8 cellular contexts compared by ENCODE assay signal in the genomic region with DNA sequence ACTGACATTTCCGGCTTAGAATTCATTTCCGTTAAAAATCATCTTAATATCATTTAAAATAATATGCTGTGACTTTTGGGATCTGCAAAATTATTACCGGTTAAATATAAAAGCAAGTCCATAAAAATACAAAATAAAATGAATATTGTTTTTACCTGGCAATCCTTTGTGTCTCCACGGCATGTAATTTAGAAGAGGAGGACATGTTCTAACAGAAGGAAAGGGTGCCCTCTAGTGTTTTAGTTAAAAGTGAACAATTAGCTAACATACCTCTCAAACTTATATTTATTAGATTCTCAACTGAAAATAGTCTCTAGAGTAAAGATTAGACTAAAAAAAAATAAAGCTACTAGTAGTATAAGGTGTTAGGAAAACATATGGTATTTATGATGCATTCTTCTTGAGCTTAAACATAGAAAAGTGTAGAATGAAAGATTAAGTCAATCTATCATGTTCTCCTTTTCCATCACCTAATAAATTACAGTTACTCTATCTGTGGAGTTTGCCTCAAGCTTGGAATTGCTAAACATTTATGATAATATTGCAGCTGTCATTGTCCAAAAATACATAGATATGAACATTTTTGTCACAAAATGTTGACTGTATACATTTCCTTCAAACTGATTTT.
DNase-seq lines count a peak whose midpoint lies in the region; ATAC-seq and TF ChIP-seq lines count a peak whose summit lies in the region.

No MANE protein-coding gene starts in this region.

- peaks cover 11% of the 10 kb centered on the region for H3K9me3 Mint-ChIP-seq in activated CD4-positive, alpha-beta T cell treated with anti-CD3 and anti-CD28 coated beads for 36 hours (ENCODE audit: low read depth)

- H3K27ac ChIP-seq in brain microvascular endothelial cell: no peak overlapping the region

- no peaks in the 10 kb centered on the region for H3K4me1 Mint-ChIP-seq in activated CD4-positive, alpha-beta T cell treated with anti-CD3 and anti-CD28 coated beads for 36 hours

- in situ Hi-C loops in brain microvascular endothelial cell (cut with HindIII; ENCODE audit: low pct_ligation_motif_present, low sequenced_read_pairs): no loop called here

- no peaks in the 10 kb centered on the region for H3K27me3 Mint-ChIP-seq in activated CD4-positive, alpha-beta T cell treated with anti-CD3 and anti-CD28 coated beads for 36 hours

- CTCF ChIA-PET in activated CD4-positive, alpha-beta T cell treated with anti-CD3 and anti-CD28 coated beads for 36 hours (lab: Charles Lee): interaction anchor here (0.6 to 2.6 kb wide), 8 partner anchors 9 to 1339 kb away, joined by 3 to 16 read pairs (median 4); no protein-coding TSS in a partner anchor

- H3K4me3 Mint-ChIP-seq in activated CD4-positive, alpha-beta T cell treated with anti-CD3 and anti-CD28 coated beads for 36 hours: no peak overlapping the region

- TF ChIP-seq CTCF in GM12864 (IDR thresholded peaks at IDR 0.05; ENCODE audit: low read depth, low read length, missing control alignments): peak; percentile 40
- peak; percentile 28 for TF ChIP-seq CTCF in brain microvascular endothelial cell (IDR thresholded peaks at IDR 0.05; ENCODE audit: low read depth, low read length, missing control alignments)
- peak; percentile 43 for TF ChIP-seq CTCF in kidney epithelial cell (IDR thresholded peaks at IDR 0.05; ENCODE audit: insufficient read depth, low read length, poor library complexity, severe bottlenecking)

- intact Hi-C loops in activated CD4-positive, alpha-beta T cell treated with anti-CD3 and anti-CD28 coated beads for 36 hours (cut with DNase I, micrococcal nuclease): loop anchor here (1.0 to 2.0 kb wide), 3 partner anchors 38 to 1339 kb away; no protein-coding TSS in a partner anchor

- peak; percentile 80 for ATAC-seq in HG02970 (IDR thresholded peaks at IDR 0.05; ENCODE audit: low FRiP score, unreplicated experiment)
- no peak for ATAC-seq in activated CD4-positive, alpha-beta T cell treated with anti-CD3 and anti-CD28 coated beads for 36 hours
- no peak for ATAC-seq in GM19023 (IDR thresholded peaks at IDR 0.05; ENCODE audit: unreplicated experiment)

- H3K36me3 Mint-ChIP-seq in activated CD4-positive, alpha-beta T cell treated with anti-CD3 and anti-CD28 coated beads for 36 hours (ENCODE audit: low read depth): no peaks in the 10 kb centered on the region

- no peaks in the 10 kb centered on the region for H3K27me3 ChIP-seq in brain microvascular endothelial cell (replicated peaks)
- H3K27me3 ChIP-seq in kidney epithelial cell (ENCODE audit: control insufficient read depth, insufficient read depth, low read length): no peaks in the 10 kb centered on the region

- H3K4me3 ChIP-seq in GM12864 (ENCODE audit: low read depth, low read length): no peak overlapping the region
- no peak overlapping the region for H3K4me3 ChIP-seq in brain microvascular endothelial cell (ENCODE audit: low read depth, low read length)
- H3K4me3 ChIP-seq in kidney epithelial cell (ENCODE audit: low read depth, low read length): no peak overlapping the region

- H3K27ac Mint-ChIP-seq in activated CD4-positive, alpha-beta T cell treated with anti-CD3 and anti-CD28 coated beads for 36 hours: no peak overlapping the region

- POLR2A ChIA-PET in activated CD4-positive, alpha-beta T cell treated with anti-CD3 and anti-CD28 coated beads for 36 hours (lab: Charles Lee): interaction anchor here (0.6 kb wide), 1 partner anchor 169 kb away, joined by 3 read pairs; no protein-coding TSS in a partner anchor

- no peaks in the 10 kb centered on the region for H3K36me3 ChIP-seq in brain microvascular endothelial cell (replicated peaks)
- H3K36me3 ChIP-seq in kidney epithelial cell (ENCODE audit: control insufficient read depth, insufficient read depth, low read length): no peaks in the 10 kb centered on the region

- no peak for DNase-seq in GM12864 (ENCODE audit: low read depth)
- DNase-seq in NCI-H2171 treated with DMSO at 0.1 percent for 48 hours (lab: John Stamatoyannopoulos, UW): peak; percentile 60
- no peak for DNase-seq in brain microvascular endothelial cell
- DNase-seq in kidney epithelial cell (ENCODE audit: low read depth): peak; percentile 19
- DNase-seq in activated CD4-positive, alpha-beta T cell treated with anti-CD3 and anti-CD28 coated beads for 36 hours: no peak
- DNase-seq in central memory CD4-positive, alpha-beta T cell: no peak

Comparison
In these comparisons a context has a peak if more than half of its experiments do, and no peak if none do; other contexts are left out.
1. DNase-seq: peak in NCI-H2171 treated with DMSO at 0.1 percent for 48 hours (single experiment) and kidney epithelial cell (single experiment); none in GM12864 (single experiment), brain microvascular endothelial cell (single experiment), activated CD4-positive, alpha-beta T cell treated with anti-CD3 and anti-CD28 coated beads for 36 hours (single experiment) and central memory CD4-positive, alpha-beta T cell (single experiment).
2. Peak in every context shown above with its lines, with median percentiles within 50 percentile points of each other: CTCF ChIP-seq.